8 cellular contexts compared by ENCODE assay signal in the genomic region with DNA sequence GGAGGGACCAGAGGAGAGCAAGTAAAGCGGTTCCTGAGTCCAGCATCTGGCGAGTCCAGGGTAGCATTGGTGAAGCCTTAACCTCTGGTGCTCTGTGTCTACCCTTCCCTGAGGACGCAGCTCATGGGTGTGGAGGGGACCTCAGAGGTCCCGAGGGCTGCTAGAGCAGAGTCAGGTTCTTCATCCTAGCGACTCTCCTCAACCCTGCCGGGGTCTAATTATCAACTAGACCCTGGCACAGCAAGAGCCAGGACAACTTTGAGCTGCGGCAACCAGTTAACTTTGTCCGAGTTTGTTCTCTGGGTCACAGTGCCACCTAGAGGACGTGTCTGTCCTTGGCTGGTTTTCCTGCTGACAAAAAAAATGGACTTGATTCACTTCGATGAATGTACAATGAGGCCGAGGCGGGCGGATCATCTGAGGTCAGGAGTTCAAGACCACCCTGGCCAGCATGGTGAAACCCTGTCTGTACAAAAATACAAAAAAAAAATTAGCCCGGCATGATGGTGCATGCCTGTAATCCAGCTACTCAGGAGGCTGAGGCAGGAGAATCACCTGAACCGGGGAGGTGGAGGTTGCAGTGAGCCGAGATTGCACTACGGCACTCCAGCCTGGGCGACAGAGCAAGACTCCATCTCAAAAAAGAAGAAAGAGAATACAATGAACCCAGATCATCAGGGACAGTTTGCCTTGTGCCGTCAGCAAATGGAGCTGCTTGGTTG. TPM values are rescaled to one million over a fixed set of nuclear protein-coding genes. Genes with fewer than 3 reads are reported as not detected.
DNase-seq lines count a peak whose midpoint lies in the region; ATAC-seq and TF ChIP-seq lines count a peak whose summit lies in the region.

No MANE protein-coding gene starts in this region.

- DNase-seq in ELR (ENCODE audit: low read depth) = peak; percentile 87
- DNase-seq in LoVo (ENCODE audit: low spot score) = peak; percentile 61
- peak; percentile 59 to 78 for DNase-seq in SJSA1 (ENCODE audit: low read depth in 1 of 2, low spot score in 2 of 2)
- DNase-seq in activated naive CD4-positive, alpha-beta T cell (lab: John Stamatoyannopoulos, UW) = peak; percentile 32 to 68 (median 54)
- DNase-seq in foreskin fibroblast = peak; percentile 71 to 91
- DNase-seq in stomach = peak; percentile 79

- intact Hi-C loops in stomach (cut with DNase I; ENCODE audit: low total_unique reads) = no loop called here

- no peak for TF ChIP-seq EP300 in stomach (IDR thresholded peaks at IDR 0.05)

- H3K4me1 ChIP-seq in SJSA1 (replicated peaks) (peaks cover 14% of the 10 kb centered on the region), neutrophil (ENCODE audit: control insufficient read depth in 1 of 2, insufficient read depth in 1 of 2, low read depth in 1 of 2, low read length in 1 of 2) (peaks cover 51 to 54% of the 10 kb centered on the region in 2 experiments), stomach (peaks cover 39 to 49% (median 42%) of the 10 kb centered on the region in 4 donors)

- H3K36me3 ChIP-seq in SJSA1 = peaks cover 47% of the 10 kb centered on the region
- H3K36me3 ChIP-seq in neutrophil = peaks cover 60% of the 10 kb centered on the region
- H3K36me3 ChIP-seq in stomach = peaks cover 14 to 58% (median 46%) of the 10 kb centered on the region in 4 donors

- H3K9me3 ChIP-seq in SJSA1 (replicated peaks) (no peaks in the 10 kb centered on the region), neutrophil (no peaks in the 10 kb centered on the region), stomach (no peaks in the 10 kb centered on the region)

- ATAC-seq in GM18498 (IDR thresholded peaks at IDR 0.05; ENCODE audit: unreplicated experiment) = no peak

- 25 to 30% (median 26%) methylated on average over 19 of the region's 19 CpGs for WGBS in stomach, 5 donors

- no peak overlapping the region for H3K27ac ChIP-seq in SJSA1
- peak overlapping the region; percentile 86 for H3K27ac ChIP-seq in neutrophil
- peak overlapping the region; percentile 53 to 83 (median 74) for H3K27ac ChIP-seq in stomach

- TF ChIP-seq POLR2A in stomach (IDR thresholded peaks at IDR 0.05) = no peak

- TF ChIP-seq CTCF in foreskin fibroblast (IDR thresholded peaks at IDR 0.05; ENCODE audit: low read depth, low read length) (peak; percentile 72), neutrophil (IDR thresholded peaks at IDR 0.05) (peak; percentile 83), stomach (IDR thresholded peaks at IDR 0.05) (peak in 5 of 7 experiments; percentile 77 to 88 (median 84))

- no peaks in the 10 kb centered on the region for H3K27me3 ChIP-seq in SJSA1 (replicated peaks)
- no peaks in the 10 kb centered on the region for H3K27me3 ChIP-seq in neutrophil
- no peaks in the 10 kb centered on the region for H3K27me3 ChIP-seq in stomach

- H3K4me3 ChIP-seq in SJSA1 (no peak overlapping the region), foreskin fibroblast (ENCODE audit: low read depth in 1 of 2, low read length in 2 of 2) (no peak overlapping the region), neutrophil (ENCODE audit: low read depth in 1 of 2, low read length in 1 of 2) (peak overlapping the region; percentile 33 to 43), stomach (no peak overlapping the region)

RNA-seq across cellular contexts. Expression of a gene that starts 24.9 kb away (rescaled TPM):
- 0.69 and 0.74 TPM in 2 replicates for total RNA-seq in SJSA1 (2014; rRNA removed; shearing (Covaris generic))
- 10 to 100 TPM in 1 of 5 donors, 1 to 10 TPM in 3, not detected in 1; 2.0 to 31.7 (median 5.6) TPM for total RNA-seq in stomach
- 1 to 10 TPM in 1 of 3 donors, under 1 TPM in 2; 0.93 to 2.0 (median 0.93) TPM for polyA plus RNA-seq in stomach

RNA-seq across cellular contexts. Expression of a gene that starts 25.6 kb away (rescaled TPM):
- 118 and 130 TPM in 2 replicates for total RNA-seq in SJSA1 (2014; rRNA removed; shearing (Covaris generic))
- total RNA-seq in stomach = 100 to 1,000 TPM in 1 of 5 donors, 10 to 100 TPM in 4; 24.5 to 204 (median 71.4) TPM
- 100 to 1,000 TPM; 258 to 367 (median 300) TPM for polyA plus RNA-seq in stomach

RNA-seq across cellular contexts. Expression of a gene that starts 38.3 kb away (rescaled TPM):
- 1.6 and 1.8 TPM in 2 replicates for total RNA-seq in SJSA1 (2014; rRNA removed; shearing (Covaris generic))
- total RNA-seq in stomach = 100 to 1,000 TPM in 1 of 5 donors, 1 to 10 TPM in 1, under 1 TPM in 3; 0.43 to 117 (median 0.92) TPM
- 10 to 100 TPM in 1 of 3 donors, 1 to 10 TPM in 2; 4.9 to 14.5 (median 5.2) TPM for polyA plus RNA-seq in stomach

RNA-seq across cellular contexts. Expression of a gene that starts 47.7 kb away (rescaled TPM):
- total RNA-seq in SJSA1 (2014; rRNA removed; shearing (Covaris generic)) = 0.03 TPM in 1 of 2 replicates, not detected in the other
- 1 to 10 TPM in 1 of 5 donors, under 1 TPM in 2, not detected in 2; under 0.01 to 1.4 (median 0.73) TPM for total RNA-seq in stomach
- under 1 TPM in 1 of 3 donors, not detected in 2; 0.05 TPM for polyA plus RNA-seq in stomach

Comparison
In these comparisons a context has a peak if more than half of its experiments do, and no peak if none do; other contexts are left out.
1. H3K4me3 ChIP-seq: peak in neutrophil (2 of 2); none in SJSA1 (single experiment), foreskin fibroblast (0 of 2) and stomach (0 of 4).
2. Peak in every context shown above with its lines, with median percentiles within 50 percentile points of each other: DNase-seq and CTCF ChIP-seq.